25 cellular contexts compared by ENCODE assay signal in genomic region chr1:1003618-1004419, GRCh38. TPM values are rescaled to one million over a fixed set of nuclear protein-coding genes. Genes with fewer than 3 reads are reported as not detected.
DNase-seq lines count a peak whose midpoint lies in the region; ATAC-seq and TF ChIP-seq lines count a peak whose summit lies in the region.
"Had no signal": no experiment of that assay in that cellular context is flagged by ENCODE, and none has a peak within 500 bp of the region (broad histone marks: within the 10 kb centered on the region; RNA-seq: fewer than 3 reads in every experiment).

No MANE protein-coding gene starts in this region.

- peak overlapping the region; percentile 32 for H3K9ac ChIP-seq in NT2/D1 (ENCODE audit: insufficient read length, low read depth)
- peak overlapping the region in 2 of 3 donors; percentile 14 to 62 for H3K9ac ChIP-seq in skeletal muscle tissue (ENCODE audit: low read depth in 1 of 3, low read length in 3 of 3)

- no peak overlapping the region for H3K27ac Mint-ChIP-seq in activated naive CD4-positive, alpha-beta T cell treated with anti-CD3 and anti-CD28 coated beads, Interleukin-2, amount 10 ng/mL, durations not matched to agents 7 days and 5 days
- H3K27ac Mint-ChIP-seq: activated B cell treated with CpG ODN at 0.5 μM for 24 hours; activated CD4-positive, alpha-beta memory T cell treated with anti-CD3 and anti-CD28 coated beads for 36 hours; GM23338 had no signal

- H3K9me3 ChIP-seq in NT2/D1 (ENCODE audit: insufficient read depth, low read length) (no peaks in the 10 kb centered on the region), hepatocyte (ENCODE audit: low read depth) (no peaks in the 10 kb centered on the region), skeletal muscle tissue (ENCODE audit: control insufficient read depth in 3 of 3, low read length in 3 of 3) (no peaks in the 10 kb centered on the region)
- H3K9me3 ChIP-seq: adrenal gland, left ventricle myocardium inferior, transverse colon had no signal

- H3K27ac ChIP-seq in hepatocyte (no peak overlapping the region), skeletal muscle tissue (ENCODE audit: low read depth, low read length) (no peak overlapping the region)
- H3K27ac ChIP-seq: adrenal gland, left ventricle myocardium inferior, transverse colon had no signal

- H3K4me1 Mint-ChIP-seq in activated naive CD4-positive, alpha-beta T cell treated with anti-CD3 and anti-CD28 coated beads, Interleukin-2, amount 10 ng/mL, durations not matched to agents 7 days and 5 days, result peaks cover 17% of the 10 kb centered on the region

- H3K4me1 ChIP-seq in NT2/D1 (ENCODE audit: insufficient read depth, insufficient read length) (peaks cover 36% of the 10 kb centered on the region), hepatocyte (ENCODE audit: insufficient read depth) (peaks cover 32% of the 10 kb centered on the region), skeletal muscle tissue (ENCODE audit: control insufficient read depth in 3 of 3, insufficient read depth in 3 of 3, low read length in 3 of 3) (peaks cover 23 to 38% (median 37%) of the 10 kb centered on the region in 3 donors)

- no peak overlapping the region for H3K4me3 Mint-ChIP-seq in activated naive CD4-positive, alpha-beta T cell treated with anti-CD3 and anti-CD28 coated beads, Interleukin-2, amount 10 ng/mL, durations not matched to agents 7 days and 5 days
- H3K4me3 Mint-ChIP-seq: activated B cell treated with CpG ODN at 0.5 μM for 24 hours; activated CD4-positive, alpha-beta memory T cell treated with anti-CD3 and anti-CD28 coated beads for 36 hours had no signal

- CTCF ChIA-PET in activated naive CD4-positive, alpha-beta T cell treated with anti-CD3 and anti-CD28 coated beads, Interleukin-2, amount 10 ng/mL, durations not matched to agents 7 days and 5 days (lab: Charles Lee), result interaction anchor here (1.0 to 2.1 kb wide), 2 partner anchors 10 to 20 kb away, joined by 3 to 13 read pairs; partner anchors contain the start of gene ISG15

- H3K4me2 ChIP-seq in hepatocyte, result no peak overlapping the region
- H3K4me2 ChIP-seq: GM23338 had no signal

- no peak for TF ChIP-seq CTCF in hepatocyte (IDR thresholded peaks at IDR 0.05; ENCODE audit: poor library complexity)

- no peak overlapping the region for H2AFZ ChIP-seq in hepatocyte
- H2AFZ ChIP-seq: GM23338 had no signal

- no peaks in the 10 kb centered on the region for H4K20me1 ChIP-seq in hepatocyte (ENCODE audit: insufficient read depth, poor library complexity, severe bottlenecking)

- WGBS in hepatocyte (ENCODE audit: low lambda C conversion rate, missing lambda C conversion rate), result 95% methylated on average over 18 of the region's 22 CpGs

- peak; percentile 15 for DNase-seq in activated naive CD4-positive, alpha-beta T cell treated with anti-CD3 and anti-CD28 coated beads, Interleukin-2, amount 10 ng/mL, durations not matched to agents 7 days and 5 days
- DNase-seq in activated naive CD4-positive, alpha-beta T cell treated with anti-CD3 and anti-CD28 coated beads, Interleukin-2, amount 50 U/mL, for 16 hours, result no peak
- no peak for DNase-seq in NT2/D1 (ENCODE audit: low read depth, low spot score)
- peak; percentile 15 for DNase-seq in hepatocyte (ENCODE audit: low spot score)
- DNase-seq in NCI-H1694 (lab: John Stamatoyannopoulos, UW), result no peak
- DNase-seq in NCI-H510A (lab: John Stamatoyannopoulos, UW), result no peak
- DNase-seq: 8988T; activated B cell treated with CpG ODN at 0.5 μM for 24 hours; activated CD4-positive, alpha-beta memory T cell treated with anti-CD3 and anti-CD28 coated beads for 36 hours; activated gamma-delta T cell treated with Interleukin-2 at 50 U/mL for 16 hours; activated T-cell treated with anti-CD3 and anti-CD28 coated beads for 4 hours; adrenal gland; effector memory CD4-positive, alpha-beta T cell; foreskin fibroblast; Kasumi-1; left ventricle myocardium inferior; NCI-H187; NCI-H69; transverse colon had no signal

- no peak overlapping the region for H3K4me3 ChIP-seq in NT2/D1 (ENCODE audit: insufficient read length, low read depth)
- H3K4me3 ChIP-seq in hepatocyte, result no peak overlapping the region
- H3K4me3 ChIP-seq in skeletal muscle tissue (ENCODE audit: low read length in 3 of 3), result no peak overlapping the region
- H3K4me3 ChIP-seq: adrenal gland, GM23338, left ventricle myocardium inferior, transverse colon had no signal

- H3K27me3 ChIP-seq in NT2/D1 (ENCODE audit: insufficient read depth, insufficient read length) (no peaks in the 10 kb centered on the region), hepatocyte (no peaks in the 10 kb centered on the region), skeletal muscle tissue (ENCODE audit: control insufficient read depth in 3 of 3, insufficient read depth in 3 of 3, low read length in 3 of 3) (peaks cover 9 to 47% (median 27%) of the 10 kb centered on the region in 3 donors)

- peaks cover 90% of the 10 kb centered on the region for H3K27me3 Mint-ChIP-seq in activated naive CD4-positive, alpha-beta T cell treated with anti-CD3 and anti-CD28 coated beads, Interleukin-2, amount 10 ng/mL, durations not matched to agents 7 days and 5 days

- H3K9me3 Mint-ChIP-seq in activated naive CD4-positive, alpha-beta T cell treated with anti-CD3 and anti-CD28 coated beads, Interleukin-2, amount 10 ng/mL, durations not matched to agents 7 days and 5 days, result no peaks in the 10 kb centered on the region
- H3K9me3 Mint-ChIP-seq: activated B cell treated with CpG ODN at 0.5 μM for 24 hours; activated CD4-positive, alpha-beta memory T cell treated with anti-CD3 and anti-CD28 coated beads for 36 hours; mesothelial cell of epicardium; nephron had no signal

- H3K79me2 ChIP-seq in hepatocyte, result peaks cover 16% of the 10 kb centered on the region

- H3K36me3 ChIP-seq in NT2/D1 (ENCODE audit: insufficient read depth, insufficient read length, low read length) (peaks cover 7% of the 10 kb centered on the region), hepatocyte (replicated peaks; ENCODE audit: insufficient read depth, low read depth) (no peaks in the 10 kb centered on the region), skeletal muscle tissue (ENCODE audit: control insufficient read depth in 3 of 3, insufficient read depth in 3 of 3, low read length in 3 of 3) (no peaks in the 10 kb centered on the region)
- H3K36me3 ChIP-seq: adrenal gland, left ventricle myocardium inferior, transverse colon had no signal

- ATAC-seq in GM19035 (IDR thresholded peaks at IDR 0.05; ENCODE audit: unreplicated experiment), result no peak
- ATAC-seq: GM23338, sciatic nerve had no signal

- no peaks in the 10 kb centered on the region for H3K36me3 Mint-ChIP-seq in activated naive CD4-positive, alpha-beta T cell treated with anti-CD3 and anti-CD28 coated beads, Interleukin-2, amount 10 ng/mL, durations not matched to agents 7 days and 5 days
- H3K36me3 Mint-ChIP-seq: activated CD4-positive, alpha-beta memory T cell treated with anti-CD3 and anti-CD28 coated beads for 36 hours had no signal

- H3K9me2 ChIP-seq in hepatocyte (replicated peaks; ENCODE audit: insufficient read depth), result no peaks in the 10 kb centered on the region

RNA-seq across cellular contexts. Expression of gene HES4, which starts 3.9 kb away (rescaled TPM):
- 21.4 and 28.7 TPM in 2 replicates for total RNA-seq in hepatocyte
- polyA plus RNA-seq in hepatocyte, result 74.5 and 107 TPM in 2 replicates
- 7.3 TPM for total RNA-seq in skeletal muscle tissue

RNA-seq across cellular contexts. Expression of gene ISG15, which starts 9.5 kb away (rescaled TPM):
- 62.3 and 86.0 TPM in 2 replicates for total RNA-seq in hepatocyte
- 88.5 and 89.6 TPM in 2 replicates for polyA plus RNA-seq in hepatocyte
- total RNA-seq in skeletal muscle tissue, result 23.5 TPM

RNA-seq across cellular contexts. Expression of gene AGRN, which starts 16.1 kb away (rescaled TPM):
- total RNA-seq in hepatocyte, result 51.8 and 81.8 TPM in 2 replicates
- polyA plus RNA-seq in hepatocyte, result 53.3 and 61.2 TPM in 2 replicates
- total RNA-seq in skeletal muscle tissue, result 14.6 TPM

RNA-seq across cellular contexts. Expression of gene PERM1, which starts 21.9 kb away (rescaled TPM):
- not detected in 2 replicates for total RNA-seq in hepatocyte
- polyA plus RNA-seq in hepatocyte, result 1.3 and 1.6 TPM in 2 replicates
- total RNA-seq in skeletal muscle tissue, result 3.1 TPM
- total RNA-seq: activated B cell treated with CpG ODN at 0.5 μM for 24 hours; activated CD4-positive, alpha-beta memory T cell treated with anti-CD3 and anti-CD28 coated beads for 36 hours; GM23338; sciatic nerve had no signal

RNA-seq across cellular contexts. Expression of gene PLEKHN1, which starts 37.5 kb away (rescaled TPM):
- total RNA-seq in hepatocyte, result 0.60 and 0.72 TPM in 2 replicates
- polyA plus RNA-seq in hepatocyte, result 2.4 and 5.6 TPM in 2 replicates
- not detected for total RNA-seq in skeletal muscle tissue
- total RNA-seq: left ventricle myocardium inferior had no signal

Comparison
In these comparisons a context has a peak if more than half of its experiments do, and no peak if none do; other contexts are left out.
1. DNase-seq: peak in activated naive CD4-positive, alpha-beta T cell treated with anti-CD3 and anti-CD28 coated beads, Interleukin-2, amount 10 ng/mL, durations not matched to agents 7 days and 5 days (single experiment) and hepatocyte (single experiment); none in activated naive CD4-positive, alpha-beta T cell treated with anti-CD3 and anti-CD28 coated beads, Interleukin-2, amount 50 U/mL, for 16 hours (single experiment), NT2/D1 (single experiment), NCI-H1694 (single experiment) and NCI-H510A (single experiment).